8 cellular contexts compared by ENCODE assay signal in genomic region chr3:190585771-190586630, GRCh38.
DNase-seq lines count a peak whose midpoint lies in the region; ATAC-seq lines count a peak whose summit lies in the region.

No MANE protein-coding gene starts in this region.

- H3K4me3 Mint-ChIP-seq in T-helper 2 cell treated with Interferon-gamma antibody and Interleukin-4, amounts not matched to agents 5 μg/mL and 100 μg/mL, for 36 hours = peak overlapping the region; percentile 67

- ATAC-seq in HG03196 (IDR thresholded peaks at IDR 0.05; ENCODE audit: unreplicated experiment) = peak; percentile 4
- ATAC-seq in GM19455 (IDR thresholded peaks at IDR 0.05; ENCODE audit: unreplicated experiment) = no peak
- ATAC-seq in GM21423 (IDR thresholded peaks at IDR 0.05; ENCODE audit: unreplicated experiment) = no peak

- peaks cover 69% of the 10 kb centered on the region for H3K4me1 Mint-ChIP-seq in T-helper 2 cell treated with Interferon-gamma antibody and Interleukin-4, amounts not matched to agents 5 μg/mL and 100 μg/mL, for 36 hours (ENCODE audit: low read depth)

- DNase-seq in ELR (ENCODE audit: low read depth) (peak; percentile 98), ecto neural progenitor cell (ENCODE audit: low spot score) (peak; percentile 46), non-pigmented ciliary epithelial cell (ENCODE audit: low read depth) (peak; percentile 89), NCI-H446 (lab: John Stamatoyannopoulos, UW) (no peak)
- peak; percentile 82 for DNase-seq in T-helper 2 cell treated with Interferon-gamma antibody and Interleukin-4, amounts not matched to agents 5 μg/mL and 100 μg/mL, for 36 hours (ENCODE audit: low spot score)

- H3K27ac Mint-ChIP-seq in T-helper 2 cell treated with Interferon-gamma antibody and Interleukin-4, amounts not matched to agents 5 μg/mL and 100 μg/mL, for 36 hours = peak overlapping the region; percentile 91

- no peaks in the 10 kb centered on the region for H3K27me3 Mint-ChIP-seq in T-helper 2 cell treated with Interferon-gamma antibody and Interleukin-4, amounts not matched to agents 5 μg/mL and 100 μg/mL, for 36 hours (ENCODE audit: low read depth)

- no peaks in the 10 kb centered on the region for H3K9me3 Mint-ChIP-seq in T-helper 2 cell treated with Interferon-gamma antibody and Interleukin-4, amounts not matched to agents 5 μg/mL and 100 μg/mL, for 36 hours

- H3K36me3 Mint-ChIP-seq in T-helper 2 cell treated with Interferon-gamma antibody and Interleukin-4, amounts not matched to agents 5 μg/mL and 100 μg/mL, for 36 hours (ENCODE audit: low read depth) = peaks cover 47% of the 10 kb centered on the region

Comparison
In these comparisons a context has a peak if more than half of its experiments do, and no peak if none do; other contexts are left out.
1. DNase-seq: peak in ELR (single experiment), T-helper 2 cell treated with Interferon-gamma antibody and Interleukin-4, amounts not matched to agents 5 μg/mL and 100 μg/mL, for 36 hours (single experiment), ecto neural progenitor cell (single experiment) and non-pigmented ciliary epithelial cell (single experiment); none in NCI-H446 (0 of 2).